ENCODE assay signal across 9 cellular contexts in the genomic region with DNA sequence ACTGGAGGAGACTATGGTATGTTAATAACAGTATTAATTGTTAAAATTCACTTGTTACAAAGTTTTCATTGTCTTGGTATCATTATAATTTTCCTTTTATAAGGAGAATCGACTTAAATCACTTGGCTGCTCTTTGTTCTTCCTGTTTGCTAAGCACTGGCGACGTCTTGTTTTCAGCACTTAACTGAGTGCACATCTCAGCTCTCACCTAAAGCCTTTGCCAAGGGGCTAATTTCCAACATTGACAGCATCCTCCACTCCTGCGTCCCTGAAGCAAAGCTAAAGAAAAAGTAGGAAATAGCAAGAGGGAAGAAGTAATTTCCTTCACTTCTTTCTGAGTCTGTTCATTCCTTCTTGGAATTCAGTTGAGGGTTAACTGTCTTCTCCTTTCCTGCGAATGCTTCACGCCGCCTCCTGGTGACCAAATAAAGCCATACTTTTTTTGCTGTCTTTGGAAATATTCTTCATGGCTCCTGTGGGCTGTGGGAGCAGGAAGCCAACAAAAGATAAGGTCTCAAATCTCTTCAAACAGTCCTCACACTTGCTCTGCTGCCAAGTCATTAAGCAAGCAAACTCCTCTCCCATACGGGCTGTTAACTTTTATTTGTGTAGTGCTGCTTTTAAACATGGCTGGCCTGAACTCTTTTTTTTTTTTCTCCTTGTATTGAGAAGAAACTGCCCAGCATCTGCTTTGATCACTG.
DNase-seq lines count a peak whose midpoint lies in the region; ATAC-seq and TF ChIP-seq lines count a peak whose summit lies in the region.
"Had no signal": no experiment of that assay in that cellular context is flagged by ENCODE, and none has a peak within 500 bp of the region (broad histone marks: within the 10 kb centered on the region; RNA-seq: fewer than 3 reads in every experiment).

No MANE protein-coding gene starts in this region.

- no peak overlapping the region for H3K27ac ChIP-seq in IMR-90 (ENCODE audit: insufficient read depth, low read length)
- H3K27ac ChIP-seq in thoracic aorta: peak overlapping the region; percentile 75 to 84

- intact Hi-C loops in IMR-90 (cut with micrococcal nuclease): no loop called here

- no peak overlapping the region for H3K4me2 ChIP-seq in IMR-90 (ENCODE audit: low read depth, low read length)

- DNase-seq in IMR-90 (no peak), astrocyte of the hippocampus (ENCODE audit: low read depth, low spot score) (peak; percentile 1), left kidney (ENCODE audit: low read depth, low spot score) (peak; percentile 90), thoracic aorta (ENCODE audit: low spot score) (no peak), COLO829 (ENCODE audit: low spot score) (no peak), cerebellar cortex (ENCODE audit: low spot score) (no peak)
- no peak for DNase-seq in stimulated activated CD4-positive, alpha-beta T cell treated with anti-CD3 and anti-CD28 coated beads, Interleukin-1b, Interleukin-23, amount 100 ng/mL, for 48 hours
- DNase-seq: activated naive CD4-positive, alpha-beta T cell treated with anti-CD3 and anti-CD28 coated beads for 36 hours; stimulated activated naive CD8-positive, alpha-beta T cell treated with anti-CD3 and anti-CD28 coated beads, Interleukin-15, Interleukin-2, amounts not matched to agents 100 U/mL and 50 U/mL, for 24 hours had no signal

- H2AFZ ChIP-seq in IMR-90 (replicated peaks; ENCODE audit: low read length, poor library complexity): no peak overlapping the region

- no peak overlapping the region for H3K4ac ChIP-seq in IMR-90 (ENCODE audit: low read depth, low read length)

- dilution Hi-C loops in IMR-90 (cut with HindIII; ENCODE audit: low sequenced_read_pairs, unreplicated experiment): no loop called here

- H4K8ac ChIP-seq in IMR-90 (ENCODE audit: low read depth in 2 of 2, low read length in 2 of 2): no peak overlapping the region

- no TSS peak for BruUV-seq in IMR-90 (replicated peaks; lab: Mats Ljungman, UMichigan)

- no peak for TF ChIP-seq POLR2A in IMR-90 (IDR thresholded peaks at IDR 0.05; ENCODE audit: low read depth, low read length)

- H3K36me3 ChIP-seq in IMR-90 (ENCODE audit: control insufficient read depth, insufficient read depth, low read length) (no peaks in the 10 kb centered on the region), thoracic aorta (no peaks in the 10 kb centered on the region)

- no peak overlapping the region for H4K91ac ChIP-seq in IMR-90 (ENCODE audit: insufficient read depth, low read depth, low read length)

- no peak overlapping the region for H3K14ac ChIP-seq in IMR-90 (replicated peaks; ENCODE audit: low read depth, low read length)

- H2BK5ac ChIP-seq in IMR-90 (ENCODE audit: low read depth, low read length, poor library complexity, severe bottlenecking): no peak overlapping the region

- no peak overlapping the region for H2AK5ac ChIP-seq in IMR-90 (ENCODE audit: low read depth, low read length)

- H3K18ac ChIP-seq in IMR-90 (ENCODE audit: low read depth, low read length): no peak overlapping the region

- CTCF ChIA-PET in IMR-90 (lab: Yijun Ruan, JAX): interaction anchor here (0.6 kb wide), 1 partner anchor 581 kb away, joined by 3 read pairs; no protein-coding TSS in a partner anchor

- no peaks in the 10 kb centered on the region for H3K79me1 ChIP-seq in IMR-90 (ENCODE audit: low read depth in 1 of 2, low read length in 2 of 2)

- in situ Hi-C loops in IMR-90 (cut with MboI; ENCODE audit: low sequenced_read_pairs): no loop called here

- no peak overlapping the region for H2BK120ac ChIP-seq in IMR-90 (ENCODE audit: low read depth, low read length)

- H3K4me3 ChIP-seq in IMR-90 (ENCODE audit: insufficient read depth, low read depth, low read length): no peak overlapping the region
- peak overlapping the region; percentile 61 for H3K4me3 ChIP-seq in thoracic aorta

- no peaks in the 10 kb centered on the region for H4K20me1 ChIP-seq in IMR-90 (ENCODE audit: insufficient read depth, low read length)

- no peak overlapping the region for H2BK20ac ChIP-seq in IMR-90 (ENCODE audit: low read depth, low read length)

- no peak overlapping the region for H3K23ac ChIP-seq in IMR-90 (ENCODE audit: low read depth, low read length)

- no peak; the same call in 1 of the 2 replicates for TF ChIP-seq RAD21 in IMR-90 (IDR thresholded peaks at IDR 0.05; ENCODE audit: low read length)

- H3K27me3 ChIP-seq in IMR-90 (ENCODE audit: control insufficient read depth, insufficient read depth, low read length) (no peaks in the 10 kb centered on the region), thoracic aorta (replicated peaks; ENCODE audit: insufficient read depth) (no peaks in the 10 kb centered on the region)

- no peak overlapping the region for H2BK15ac ChIP-seq in IMR-90 (ENCODE audit: low read depth, low read length)

- no peaks in the 10 kb centered on the region for H3K4me1 ChIP-seq in IMR-90 (ENCODE audit: control insufficient read depth, insufficient read depth, low read length)
- H3K4me1 ChIP-seq in thoracic aorta (ENCODE audit: control insufficient read depth in 1 of 2, low read depth in 2 of 2): peaks cover 0 to 21% of the 10 kb centered on the region in 2 donors

- no CpG with 5 or more reads among the region's 8 CpGs for WGBS in IMR-90 (ENCODE audit: extremely low coverage in 2 of 2, insufficient read length in 1 of 2), 2 experiments

- H4K5ac ChIP-seq in IMR-90 (ENCODE audit: low read depth, low read length): no peak overlapping the region

- POLR2A ChIA-PET in IMR-90 (lab: Charles Lee; ENCODE audit: unreplicated experiment): no interaction called here

- H3K9me3 ChIP-seq in IMR-90 (ENCODE audit: control insufficient read depth, insufficient read depth, low read length) (no peaks in the 10 kb centered on the region), thoracic aorta (no peaks in the 10 kb centered on the region)

- H3K9me1 ChIP-seq in IMR-90 (ENCODE audit: insufficient read depth, low read length): no peaks in the 10 kb centered on the region

- no peak overlapping the region for H2AK9ac ChIP-seq in IMR-90 (replicated peaks; ENCODE audit: low read depth, low read length, poor library complexity)

- H3K56ac ChIP-seq in IMR-90 (ENCODE audit: extremely low read depth, insufficient read depth, low read length): no peak overlapping the region

- no peak for ATAC-seq in IMR-90 (ENCODE audit: low read depth)
- ATAC-seq in thoracic aorta (ENCODE audit: insufficient number of reproducible peaks, low FRiP score, low read depth): peak; percentile 58
- ATAC-seq: stimulated activated naive CD8-positive, alpha-beta T cell treated with anti-CD3 and anti-CD28 coated beads, Interleukin-15, Interleukin-2, amounts not matched to agents 100 U/mL and 50 U/mL, for 24 hours had no signal

- TF ChIP-seq CTCF in IMR-90 (conservative IDR thresholded peaks at IDR 0.05; ENCODE audit: low read depth, low read length) (0 out of 2 replicates have a peak, but pooled peaks have one; percentile 20), thoracic aorta (IDR thresholded peaks at IDR 0.05) (peak; percentile 40)

- no peak overlapping the region for H3K9ac ChIP-seq in IMR-90 (ENCODE audit: low read depth, low read length)

TF ChIP-seq in IMR-90, 13 proteins besides CTCF, POLR2A, EP300 and RAD21:
- no peak for TF ChIP-seq CEBPB (IDR thresholded peaks at IDR 0.05; ENCODE audit: low read depth, low read length)
- TF ChIP-seq RCOR1 (IDR thresholded peaks at IDR 0.05; ENCODE audit: insufficient replicate concordance, low read length): no peak
- TF ChIP-seq NFE2L2 (IDR thresholded peaks at IDR 0.05; ENCODE audit: low read depth, low read length): no peak
- TF ChIP-seq, protein P1, sequence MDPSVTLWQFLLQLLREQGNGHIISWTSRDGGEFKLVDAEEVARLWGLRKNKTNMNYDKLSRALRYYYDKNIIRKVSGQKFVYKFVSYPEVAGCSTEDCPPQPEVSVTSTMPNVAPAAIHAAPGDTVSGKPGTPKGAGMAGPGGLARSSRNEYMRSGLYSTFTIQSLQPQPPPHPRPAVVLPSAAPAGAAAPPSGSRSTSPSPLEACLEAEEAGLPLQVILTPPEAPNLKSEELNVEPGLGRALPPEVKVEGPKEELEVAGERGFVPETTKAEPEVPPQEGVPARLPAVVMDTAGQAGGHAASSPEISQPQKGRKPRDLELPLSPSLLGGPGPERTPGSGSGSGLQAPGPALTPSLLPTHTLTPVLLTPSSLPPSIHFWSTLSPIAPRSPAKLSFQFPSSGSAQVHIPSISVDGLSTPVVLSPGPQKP (IDR thresholded peaks at IDR 0.05; ENCODE audit: borderline replicate concordance, low read depth, low read length): no peak
- TF ChIP-seq MXI1 (IDR thresholded peaks at IDR 0.05; ENCODE audit: borderline replicate concordance, low read depth, low read length): no peak
- TF ChIP-seq BHLHE40 (IDR thresholded peaks at IDR 0.05; ENCODE audit: low read depth, low read length): no peak
- no peak for TF ChIP-seq RFX5 (IDR thresholded peaks at IDR 0.05; ENCODE audit: low read depth, low read length)
- no peak for TF ChIP-seq MAZ (IDR thresholded peaks at IDR 0.05; ENCODE audit: borderline replicate concordance, low read depth, low read length)
- TF ChIP-seq FOS (IDR thresholded peaks at IDR 0.05; ENCODE audit: low read depth, low read length): no peak
- TF ChIP-seq, protein P2, sequence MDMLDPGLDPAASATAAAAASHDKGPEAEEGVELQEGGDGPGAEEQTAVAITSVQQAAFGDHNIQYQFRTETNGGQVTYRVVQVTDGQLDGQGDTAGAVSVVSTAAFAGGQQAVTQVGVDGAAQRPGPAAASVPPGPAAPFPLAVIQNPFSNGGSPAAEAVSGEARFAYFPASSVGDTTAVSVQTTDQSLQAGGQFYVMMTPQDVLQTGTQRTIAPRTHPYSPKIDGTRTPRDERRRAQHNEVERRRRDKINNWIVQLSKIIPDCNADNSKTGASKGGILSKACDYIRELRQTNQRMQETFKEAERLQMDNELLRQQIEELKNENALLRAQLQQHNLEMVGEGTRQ (IDR thresholded peaks at IDR 0.05; ENCODE audit: low read depth, low read length): no peak
- no peak for TF ChIP-seq CHD1 (IDR thresholded peaks at IDR 0.05; ENCODE audit: low read depth, low read length)
- no peak for TF ChIP-seq MAFK (IDR thresholded peaks at IDR 0.05; ENCODE audit: low read depth, low read length)
- no peak for TF ChIP-seq SMC3 (IDR thresholded peaks at IDR 0.05; ENCODE audit: low read depth, low read length)

Comparison
In these comparisons a context has a peak if more than half of its experiments do, and no peak if none do; other contexts are left out.
1. DNase-seq: peak in astrocyte of the hippocampus (single experiment) and left kidney (single experiment); none in IMR-90 (single experiment), thoracic aorta (single experiment), COLO829 (single experiment), stimulated activated CD4-positive, alpha-beta T cell treated with anti-CD3 and anti-CD28 coated beads, Interleukin-1b, Interleukin-23, amount 100 ng/mL, for 48 hours (single experiment) and cerebellar cortex (single experiment).